ENCODE assay signal across 10 cellular contexts in genomic region chr14:74574092-74574438, GRCh38. TPM values are rescaled to one million over a fixed set of nuclear protein-coding genes. Genes with fewer than 3 reads are reported as not detected.
DNase-seq lines count a peak whose midpoint lies in the region; ATAC-seq, FAIRE-seq and TF ChIP-seq lines count a peak whose summit lies in the region.
"Had no signal": no experiment of that assay in that cellular context is flagged by ENCODE, and none has a peak within 500 bp of the region (broad histone marks: within the 10 kb centered on the region; RNA-seq: fewer than 3 reads in every experiment).

No MANE protein-coding gene starts in this region.

- H3K27ac ChIP-seq in BLaER1 = peak overlapping the region; percentile 36; the same call in 1 of the 2 replicates
- H3K27ac ChIP-seq in breast epithelium = peak overlapping the region; percentile 93 to 98
- H3K27ac ChIP-seq in suprapubic skin = no peak overlapping the region
- H3K27ac ChIP-seq in right lobe of liver = no peak overlapping the region
- H3K27ac ChIP-seq: SK-N-MC had no signal

- no peak for ATAC-seq in GM18520 (IDR thresholded peaks at IDR 0.05; ENCODE audit: unreplicated experiment)
- no peak for ATAC-seq in right lobe of liver

- H3K36me3 ChIP-seq in BLaER1 = no peaks in the 10 kb centered on the region
- no peaks in the 10 kb centered on the region for H3K36me3 ChIP-seq in breast epithelium
- no peaks in the 10 kb centered on the region for H3K36me3 ChIP-seq in suprapubic skin
- no peaks in the 10 kb centered on the region for H3K36me3 ChIP-seq in right lobe of liver

- peaks cover 38% of the 10 kb centered on the region for H3K4me1 ChIP-seq in BLaER1
- H3K4me1 ChIP-seq in breast epithelium = peaks cover 16 to 43% of the 10 kb centered on the region in 2 donors
- peaks cover 63% of the 10 kb centered on the region for H3K4me1 ChIP-seq in suprapubic skin
- no peaks in the 10 kb centered on the region for H3K4me1 ChIP-seq in right lobe of liver

- H3K9me3 Mint-ChIP-seq in nephron = no peaks in the 10 kb centered on the region

- peaks cover 70% of the 10 kb centered on the region for H3K4me1 Mint-ChIP-seq in nephron

- 86% methylated on average over 4 of the region's 4 CpGs for WGBS in suprapubic skin
- 58% methylated on average over 4 of the region's 4 CpGs for WGBS in right lobe of liver (ENCODE audit: insufficient coverage, low coverage, low lambda C conversion rate, missing lambda C conversion rate)

- no peak for TF ChIP-seq EP300 in suprapubic skin (IDR thresholded peaks at IDR 0.05)

- no peaks in the 10 kb centered on the region for H3K36me3 Mint-ChIP-seq in nephron (ENCODE audit: low read depth)

- TF ChIP-seq POLR2A in breast epithelium (IDR thresholded peaks at IDR 0.05) = no peak
- TF ChIP-seq POLR2A in suprapubic skin (IDR thresholded peaks at IDR 0.05) = no peak
- no peak for TF ChIP-seq POLR2A in right lobe of liver (IDR thresholded peaks at IDR 0.05)
- no peak for TF ChIP-seq POLR2A in GM12891 (IDR thresholded peaks at IDR 0.05; ENCODE audit: low read depth, low read length)

- peak overlapping the region; percentile 59 for H3K4me2 ChIP-seq in BLaER1

- H3K9me3 ChIP-seq in BLaER1 (no peaks in the 10 kb centered on the region), breast epithelium (no peaks in the 10 kb centered on the region), suprapubic skin (no peaks in the 10 kb centered on the region), right lobe of liver (no peaks in the 10 kb centered on the region)

- H3K9ac ChIP-seq in BLaER1 = no peak overlapping the region

- H3K27ac Mint-ChIP-seq in nephron = peak overlapping the region; percentile 96 to 99 (median 98)

- H3K27me3 ChIP-seq in BLaER1 = no peaks in the 10 kb centered on the region
- no peaks in the 10 kb centered on the region for H3K27me3 ChIP-seq in breast epithelium
- no peaks in the 10 kb centered on the region for H3K27me3 ChIP-seq in suprapubic skin
- H3K27me3 ChIP-seq in right lobe of liver = no peaks in the 10 kb centered on the region

- H3K27me3 Mint-ChIP-seq in nephron (ENCODE audit: low read depth) = peaks cover 5% of the 10 kb centered on the region

- FAIRE-seq in GM12891 (lab: Jason Lieb, UNC) = no peak

- no peak for TF ChIP-seq CTCF in breast epithelium (IDR thresholded peaks at IDR 0.05)
- TF ChIP-seq CTCF in nephron (IDR thresholded peaks at IDR 0.05; ENCODE audit: unreplicated experiment in 3 of 3) = no peak
- TF ChIP-seq CTCF in suprapubic skin (IDR thresholded peaks at IDR 0.05) = no peak
- TF ChIP-seq CTCF in right lobe of liver (IDR thresholded peaks at IDR 0.05) = no peak

- peak overlapping the region in 1 of 3 experiments; percentile 11 for H3K4me3 Mint-ChIP-seq in nephron

- no peaks in the 10 kb centered on the region for H4K20me1 ChIP-seq in BLaER1

- DNase-seq in MV-4-11 (lab: John Stamatoyannopoulos, UW) (peak; percentile 94), breast epithelium (ENCODE audit: low spot score in 2 of 2) (no peak), suprapubic skin (ENCODE audit: low spot score in 2 of 2) (no peak), right lobe of liver (no peak), GM12891 (ENCODE audit: insufficient read length, low spot score) (no peak)
- DNase-seq: NCI-H446 had no signal

- H3K4me3 ChIP-seq in BLaER1 (no peak overlapping the region), breast epithelium (no peak overlapping the region), suprapubic skin (no peak overlapping the region), right lobe of liver (no peak overlapping the region)
- H3K4me3 ChIP-seq: SK-N-MC had no signal

- intact Hi-C loops in breast epithelium (cut with DNase I; ENCODE audit: low total_unique reads) = no loop called here
- intact Hi-C loops in right lobe of liver (cut with DNase I) = no loop called here

TF ChIP-seq in GM12891, 5 proteins besides CTCF, POLR2A, EP300 and RAD21:
- TF ChIP-seq POU2F2 (IDR thresholded peaks at IDR 0.05; ENCODE audit: low read depth, low read length) (no peak), TAF1 (IDR thresholded peaks at IDR 0.05; ENCODE audit: low read depth, low read length) (no peak), POLR2AphosphoS5 (IDR thresholded peaks at IDR 0.05; ENCODE audit: low read depth, low read length) (no peak), PAX5 (IDR thresholded peaks at IDR 0.05; ENCODE audit: insufficient read depth, low read length, severe bottlenecking) (no peak), SPI1 (IDR thresholded peaks at IDR 0.05; ENCODE audit: low read depth, low read length) (no peak)
TF ChIP-seq in GM12891: peak in this region for 0.

RNA-seq across cellular contexts. Expression of gene LTBP2, which starts 38.0 kb away (rescaled TPM):
- total RNA-seq in breast epithelium (10 to 100 TPM; 34.7 to 91.1 (median 79.0) TPM), suprapubic skin (10 to 100 TPM; 19.6 to 36.0 (median 26.2) TPM), right lobe of liver (1 to 10 TPM in 3 of 6 experiments, under 1 TPM in 3; 0.46 to 3.5 (median 1.7) TPM)
- polyA plus RNA-seq in GM12891 (2012; ENCODE audit: low read depth, missing spikeins) = 0.08 TPM

Comparison
In these comparisons a context has a peak if more than half of its experiments do, and no peak if none do; other contexts are left out.
1. H3K27ac ChIP-seq: peak in BLaER1 (single experiment) and breast epithelium (2 of 2); none in suprapubic skin (single experiment) and right lobe of liver (0 of 3).
2. RNA of gene LTBP2, which starts 38.0 kb away (total RNA-seq): 34.7 to 91.1 TPM in breast epithelium and 19.6 to 36.0 TPM in suprapubic skin; 0.46 to 3.5 TPM in right lobe of liver; every median in the first group is over 4 times any median in the second.